Comparison of ENCODE assay signal across 1 cellular context in genomic region chr19:39765091-39766076, GRCh38.
TF ChIP-seq lines count a peak whose summit lies in the region.

No MANE protein-coding gene starts in this region.

TF ChIP-seq in SK-N-SH treated with all-trans-retinoic acid at 6 μM for 48 hours, 23 proteins besides CTCF, POLR2A, EP300 and RAD21 (continued from another document):
- TF ChIP-seq TSHZ2 (CRISPR knock-in tag; IDR thresholded peaks at IDR 0.05) (no peak), CSRNP3 (CRISPR knock-in tag; IDR thresholded peaks at IDR 0.05) (no peak), ESRRG (CRISPR knock-in tag; IDR thresholded peaks at IDR 0.05) (no peak), ZC3H10 (CRISPR knock-in tag; IDR thresholded peaks at IDR 0.05) (no peak), PPARA (CRISPR knock-in tag; IDR thresholded peaks at IDR 0.05; ENCODE audit: borderline replicate concordance) (no peak), OSR1 (CRISPR knock-in tag; IDR thresholded peaks at IDR 0.05) (no peak)
